26 cellular contexts compared by ENCODE assay signal in genomic region chr13:35995136-35995535, GRCh38.
A peak's percentile ranks its signal among the peaks of the same experiment; 100 is the strongest.
DNase-seq lines count a peak whose midpoint lies in the region; ATAC-seq and TF ChIP-seq lines count a peak whose summit lies in the region.
"Had no signal": no experiment of that assay in that cellular context is flagged by ENCODE, and none has a peak within 500 bp of the region (broad histone marks: within the 10 kb centered on the region; RNA-seq: fewer than 3 reads in every experiment).

No MANE protein-coding gene starts in this region.

- peak overlapping the region; percentile 10 for H2AFZ ChIP-seq in ACC112 (ENCODE audit: low read length, unreplicated experiment)

- peak overlapping the region in 1 of 5 experiments; percentile 51 for H3K4me3 Mint-ChIP-seq in brain
- no peak overlapping the region for H3K4me3 Mint-ChIP-seq in activated CD4-positive, alpha-beta T cell treated with anti-CD3 and anti-CD28 coated beads, Interleukin-2, amount 10 ng/mL, durations not matched to agents 24 days and 14 days
- H3K4me3 Mint-ChIP-seq: activated B cell treated with CpG ODN at 0.5 μM for 24 hours; activated CD8-positive, alpha-beta T cell treated with anti-CD3 and anti-CD28 coated beads, Interleukin-2, amount 10 ng/mL, durations not matched to agents 7 days and 5 days; activated naive CD4-positive, alpha-beta T cell treated with anti-CD3 and anti-CD28 coated beads, Interleukin-2, amount 50 U/mL, for 24 hours; activated T-cell treated with anti-CD3 and anti-CD28 coated beads, Interleukin-2, amount 50 U/mL, for 4 hours; CD8-positive, alpha-beta memory T cell; stimulated activated naive B cell treated with anti-CD40 and anti-IgM and Interleukin-4, amounts not matched to agents 10 μg/mL and 1 μg/mL and 100 μg/mL, for 72 hours; T-helper 17 cell had no signal

- peaks cover 23% of the 10 kb centered on the region for H3K4me1 ChIP-seq in ACC112 (ENCODE audit: control insufficient read depth, insufficient read depth, low read length, unreplicated experiment)
- H3K4me1 ChIP-seq: thyroid gland had no signal

- H3K27me3 ChIP-seq in ACC112 (ENCODE audit: insufficient read depth, low read length) (no peaks in the 10 kb centered on the region), WERI-Rb-1 (ENCODE audit: insufficient read depth, low read depth, severe bottlenecking) (no peaks in the 10 kb centered on the region)
- H3K27me3 ChIP-seq: cardiac muscle cell, thyroid gland had no signal

- DNase-seq in M059J (ENCODE audit: low read depth) (peak; percentile 7), iris pigment epithelial cell (ENCODE audit: low read depth) (peak; percentile 30), NCI-H187 treated with DMSO at 0.1 percent for 48 hours (lab: John Stamatoyannopoulos, UW) (no peak), WERI-Rb-1 (no peak)
- DNase-seq in activated CD4-positive, alpha-beta T cell treated with anti-CD3 and anti-CD28 coated beads, Interleukin-2, amount 10 ng/mL, durations not matched to agents 24 days and 14 days: no peak
- DNase-seq: activated B cell treated with CpG ODN at 0.5 μM for 24 hours; activated CD8-positive, alpha-beta T cell treated with anti-CD3 and anti-CD28 coated beads, Interleukin-2, amount 10 ng/mL, durations not matched to agents 7 days and 5 days; activated T-cell treated with anti-CD3 and anti-CD28 coated beads, Interleukin-2, amount 50 U/mL, for 4 hours; CD8-positive, alpha-beta memory T cell; DND-41; dorsolateral prefrontal cortex; erythroblast; islet precursor cell; MM.1S; NCI-H2029 treated with DMSO at 0.1 percent for 48 hours; NCI-H510A treated with DMSO at 0.1 percent for 48 hours; SHP77; stimulated activated naive B cell treated with anti-CD40 and anti-IgM and Interleukin-4, amounts not matched to agents 10 μg/mL and 1 μg/mL and 100 μg/mL, for 72 hours; T-helper 17 cell; thyroid gland had no signal

- no peaks in the 10 kb centered on the region for H3K27me3 Mint-ChIP-seq in brain
- H3K27me3 Mint-ChIP-seq in activated CD4-positive, alpha-beta T cell treated with anti-CD3 and anti-CD28 coated beads, Interleukin-2, amount 10 ng/mL, durations not matched to agents 24 days and 14 days: no peaks in the 10 kb centered on the region
- H3K27me3 Mint-ChIP-seq: activated naive CD4-positive, alpha-beta T cell treated with anti-CD3 and anti-CD28 coated beads, Interleukin-2, amount 50 U/mL, for 24 hours; stimulated activated naive B cell treated with anti-CD40 and anti-IgM and Interleukin-4, amounts not matched to agents 10 μg/mL and 1 μg/mL and 100 μg/mL, for 72 hours; T-helper 17 cell had no signal

- intact Hi-C loops in activated CD4-positive, alpha-beta T cell treated with anti-CD3 and anti-CD28 coated beads, Interleukin-2, amount 10 ng/mL, durations not matched to agents 24 days and 14 days (cut with micrococcal nuclease): no loop called here

- peaks cover 71% of the 10 kb centered on the region for H3K4me1 Mint-ChIP-seq in brain
- no peaks in the 10 kb centered on the region for H3K4me1 Mint-ChIP-seq in activated CD4-positive, alpha-beta T cell treated with anti-CD3 and anti-CD28 coated beads, Interleukin-2, amount 10 ng/mL, durations not matched to agents 24 days and 14 days
- H3K4me1 Mint-ChIP-seq: activated B cell treated with CpG ODN at 0.5 μM for 24 hours; activated naive CD4-positive, alpha-beta T cell treated with anti-CD3 and anti-CD28 coated beads, Interleukin-2, amount 50 U/mL, for 24 hours; CD8-positive, alpha-beta memory T cell; stimulated activated naive B cell treated with anti-CD40 and anti-IgM and Interleukin-4, amounts not matched to agents 10 μg/mL and 1 μg/mL and 100 μg/mL, for 72 hours; T-helper 17 cell had no signal

- no peak for ATAC-seq in HG02884 (IDR thresholded peaks at IDR 0.05; ENCODE audit: unreplicated experiment)
- ATAC-seq: activated CD8-positive, alpha-beta T cell treated with anti-CD3 and anti-CD28 coated beads, Interleukin-2, amount 10 ng/mL, durations not matched to agents 7 days and 5 days; activated T-cell treated with anti-CD3 and anti-CD28 coated beads, Interleukin-2, amount 50 U/mL, for 4 hours; HepG2; stimulated activated naive B cell treated with anti-CD40 and anti-IgM and Interleukin-4, amounts not matched to agents 10 μg/mL and 1 μg/mL and 100 μg/mL, for 72 hours; T-helper 17 cell had no signal

- H3K4me3 ChIP-seq in ACC112 (ENCODE audit: low read depth, low read length) (peak overlapping the region; percentile 40), WERI-Rb-1 (ENCODE audit: low read depth, low read length) (no peak overlapping the region)
- H3K4me3 ChIP-seq: cardiac muscle cell, dorsolateral prefrontal cortex, thyroid gland had no signal

- H3K27ac Mint-ChIP-seq in brain: peak overlapping the region in 4 of 5 experiments; percentile 16 to 92 (median 88)
- no peak overlapping the region for H3K27ac Mint-ChIP-seq in activated CD4-positive, alpha-beta T cell treated with anti-CD3 and anti-CD28 coated beads, Interleukin-2, amount 10 ng/mL, durations not matched to agents 24 days and 14 days
- H3K27ac Mint-ChIP-seq: activated B cell treated with CpG ODN at 0.5 μM for 24 hours; activated CD8-positive, alpha-beta T cell treated with anti-CD3 and anti-CD28 coated beads, Interleukin-2, amount 10 ng/mL, durations not matched to agents 7 days and 5 days; activated naive CD4-positive, alpha-beta T cell treated with anti-CD3 and anti-CD28 coated beads, Interleukin-2, amount 50 U/mL, for 24 hours; CD8-positive, alpha-beta memory T cell; stimulated activated naive B cell treated with anti-CD40 and anti-IgM and Interleukin-4, amounts not matched to agents 10 μg/mL and 1 μg/mL and 100 μg/mL, for 72 hours; T-helper 17 cell had no signal

- H3K79me2 ChIP-seq in ACC112 (ENCODE audit: control insufficient read depth, insufficient read depth, low read length, unreplicated experiment): no peaks in the 10 kb centered on the region

- H3K9me3 ChIP-seq in WERI-Rb-1 (ENCODE audit: severe bottlenecking): no peaks in the 10 kb centered on the region
- H3K9me3 ChIP-seq: thyroid gland had no signal

- H3K27ac ChIP-seq in ACC112 (ENCODE audit: low read depth, low read length) (peak overlapping the region; percentile 96), WERI-Rb-1 (no peak overlapping the region)
- H3K27ac ChIP-seq: cardiac muscle cell, thyroid gland had no signal

- peaks cover 28% of the 10 kb centered on the region for H3K36me3 Mint-ChIP-seq in brain
- H3K36me3 Mint-ChIP-seq in activated CD4-positive, alpha-beta T cell treated with anti-CD3 and anti-CD28 coated beads, Interleukin-2, amount 10 ng/mL, durations not matched to agents 24 days and 14 days (ENCODE audit: low read depth): no peaks in the 10 kb centered on the region
- H3K36me3 Mint-ChIP-seq: activated naive CD4-positive, alpha-beta T cell treated with anti-CD3 and anti-CD28 coated beads, Interleukin-2, amount 50 U/mL, for 24 hours; CD8-positive, alpha-beta memory T cell; stimulated activated naive B cell treated with anti-CD40 and anti-IgM and Interleukin-4, amounts not matched to agents 10 μg/mL and 1 μg/mL and 100 μg/mL, for 72 hours had no signal

- no peak for TF ChIP-seq CTCF in brain (conservative IDR thresholded peaks at IDR 0.05)
- TF ChIP-seq CTCF in WERI-Rb-1 (IDR thresholded peaks at IDR 0.05; ENCODE audit: low read depth, low read length): no peak

- no peaks in the 10 kb centered on the region for H3K36me3 ChIP-seq in ACC112 (ENCODE audit: insufficient read depth, low read length)
- H3K36me3 ChIP-seq in WERI-Rb-1: no peaks in the 10 kb centered on the region
- H3K36me3 ChIP-seq: cardiac muscle cell, thyroid gland had no signal

- peaks cover 0 to 3% (median 0%) of the 10 kb centered on the region in 5 experiments for H3K9me3 Mint-ChIP-seq in brain
- no peaks in the 10 kb centered on the region for H3K9me3 Mint-ChIP-seq in activated CD4-positive, alpha-beta T cell treated with anti-CD3 and anti-CD28 coated beads, Interleukin-2, amount 10 ng/mL, durations not matched to agents 24 days and 14 days
- H3K9me3 Mint-ChIP-seq: activated B cell treated with CpG ODN at 0.5 μM for 24 hours; activated naive CD4-positive, alpha-beta T cell treated with anti-CD3 and anti-CD28 coated beads, Interleukin-2, amount 50 U/mL, for 24 hours had no signal

Comparison
In these comparisons a context has a peak if more than half of its experiments do, and no peak if none do; other contexts are left out.
1. DNase-seq: peak in M059J (single experiment) and iris pigment epithelial cell (single experiment); none in activated CD4-positive, alpha-beta T cell treated with anti-CD3 and anti-CD28 coated beads, Interleukin-2, amount 10 ng/mL, durations not matched to agents 24 days and 14 days (single experiment), NCI-H187 treated with DMSO at 0.1 percent for 48 hours (single experiment) and WERI-Rb-1 (single experiment).